Comparison of ENCODE assay signal across 28 cellular contexts in the genomic region with DNA sequence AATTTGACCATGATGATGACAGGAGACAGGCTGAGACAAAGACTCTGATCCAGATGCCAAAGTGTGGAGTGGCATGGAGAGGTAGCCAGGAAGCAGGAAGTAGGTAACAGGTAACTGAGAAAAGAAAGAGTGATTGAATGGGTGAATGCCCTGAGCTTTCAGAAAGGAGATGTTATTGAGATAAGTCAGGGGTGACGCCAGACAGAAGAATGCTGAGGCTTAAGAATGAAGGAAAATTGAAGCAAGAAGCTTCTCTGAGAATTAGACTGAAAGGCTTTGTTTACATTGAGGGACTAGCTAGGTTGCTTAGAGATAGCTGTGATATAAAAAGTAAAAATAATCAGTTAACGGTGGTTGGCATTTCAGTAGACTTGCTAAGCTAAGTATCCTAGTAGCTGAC.
DNase-seq lines count a peak whose midpoint lies in the region; ATAC-seq and TF ChIP-seq lines count a peak whose summit lies in the region.
"Had no signal": no experiment of that assay in that cellular context is flagged by ENCODE, and none has a peak within 500 bp of the region (broad histone marks: within the 10 kb centered on the region; RNA-seq: fewer than 3 reads in every experiment).

No MANE protein-coding gene starts in this region.

- intact Hi-C loops in IMR-90 (cut with micrococcal nuclease), result no loop called here
- intact Hi-C loops in uterus (cut with DNase I; ENCODE audit: low total_unique reads), result no loop called here

- H3K9me3 ChIP-seq in IMR-90 (ENCODE audit: control insufficient read depth, insufficient read depth, low read length), result no peaks in the 10 kb centered on the region
- no peaks in the 10 kb centered on the region for H3K9me3 ChIP-seq in smooth muscle cell (replicated peaks; ENCODE audit: low read depth)
- H3K9me3 ChIP-seq in uterus, result no peaks in the 10 kb centered on the region
- no peaks in the 10 kb centered on the region for H3K9me3 ChIP-seq in MM.1S (replicated peaks; ENCODE audit: insufficient read depth, low read length)

- H3K23ac ChIP-seq in IMR-90 (ENCODE audit: low read depth, low read length), result no peak overlapping the region

- no peak overlapping the region for H3K4ac ChIP-seq in IMR-90 (ENCODE audit: low read depth, low read length)

- in situ Hi-C loops in IMR-90 (cut with MboI; ENCODE audit: low sequenced_read_pairs), result no loop called here

- H2BK120ac ChIP-seq in IMR-90 (ENCODE audit: low read depth, low read length), result no peak overlapping the region

- H3K56ac ChIP-seq in IMR-90 (ENCODE audit: extremely low read depth, insufficient read depth, low read length), result no peak overlapping the region

- H2BK20ac ChIP-seq in IMR-90 (ENCODE audit: low read depth, low read length), result no peak overlapping the region

- H4K8ac ChIP-seq in IMR-90 (ENCODE audit: low read depth in 2 of 2, low read length in 2 of 2), result no peak overlapping the region

- H3K79me2 ChIP-seq in smooth muscle cell (ENCODE audit: low read depth), result no peaks in the 10 kb centered on the region
- H3K79me2 ChIP-seq in MM.1S (ENCODE audit: low read length), result no peaks in the 10 kb centered on the region

- H3K36me3 ChIP-seq in IMR-90 (ENCODE audit: control insufficient read depth, insufficient read depth, low read length), result no peaks in the 10 kb centered on the region
- no peaks in the 10 kb centered on the region for H3K36me3 ChIP-seq in smooth muscle cell (ENCODE audit: low read depth)
- no peaks in the 10 kb centered on the region for H3K36me3 ChIP-seq in uterus
- H3K36me3 ChIP-seq in MM.1S (replicated peaks; ENCODE audit: insufficient read depth, low read length), result no peaks in the 10 kb centered on the region
- H3K36me3 ChIP-seq: esophagus muscularis mucosa, tibial nerve had no signal

- H3K4me2 ChIP-seq in IMR-90 (ENCODE audit: low read depth, low read length), result no peak overlapping the region; the same call in 1 of the 2 replicates
- H3K4me2 ChIP-seq in smooth muscle cell, result no peak overlapping the region
- no peak overlapping the region for H3K4me2 ChIP-seq in MM.1S (ENCODE audit: low read depth, low read length)

- no peak overlapping the region for H2AK9ac ChIP-seq in IMR-90 (replicated peaks; ENCODE audit: low read depth, low read length, poor library complexity)

- no peaks in the 10 kb centered on the region for H3K9me1 ChIP-seq in IMR-90 (ENCODE audit: insufficient read depth, low read length)

- H2AK5ac ChIP-seq in IMR-90 (ENCODE audit: low read depth, low read length), result no peak overlapping the region

- no peak for TF ChIP-seq POLR2A in IMR-90 (IDR thresholded peaks at IDR 0.05; ENCODE audit: low read depth, low read length)
- TF ChIP-seq POLR2A in uterus (IDR thresholded peaks at IDR 0.05), result no peak

- H3K4me3 ChIP-seq in IMR-90 (ENCODE audit: insufficient read depth, low read depth, low read length) (no peak overlapping the region), epithelial cell of esophagus (ENCODE audit: low read length) (no peak overlapping the region), smooth muscle cell (no peak overlapping the region), uterus (no peak overlapping the region), MM.1S (ENCODE audit: low read length) (no peak overlapping the region)
- H3K4me3 ChIP-seq: coronary artery, esophagus muscularis mucosa, K562, tibial nerve had no signal

- BruUV-seq in IMR-90 (replicated peaks; lab: Mats Ljungman, UMichigan), result no TSS peak

- TF ChIP-seq RAD21 in IMR-90 (IDR thresholded peaks at IDR 0.05; ENCODE audit: low read length), result no peak

- TF ChIP-seq CTCF in IMR-90 (conservative IDR thresholded peaks at IDR 0.05; ENCODE audit: low read depth, low read length), result no peak
- TF ChIP-seq CTCF in epithelial cell of esophagus (IDR thresholded peaks at IDR 0.05; ENCODE audit: insufficient read depth, low read depth, low read length, missing control alignments), result no peak
- no peak for TF ChIP-seq CTCF in smooth muscle cell (IDR thresholded peaks at IDR 0.05; ENCODE audit: borderline replicate concordance, insufficient read depth, poor library complexity, severe bottlenecking)
- no peak for TF ChIP-seq CTCF in uterus (IDR thresholded peaks at IDR 0.05)
- no peak for TF ChIP-seq CTCF in MM.1S (IDR thresholded peaks at IDR 0.05; ENCODE audit: low read length)

- H2BK5ac ChIP-seq in IMR-90 (ENCODE audit: low read depth, low read length, poor library complexity, severe bottlenecking), result no peak overlapping the region

- H3K27me3 ChIP-seq in IMR-90 (ENCODE audit: control insufficient read depth, insufficient read depth, low read length) (peaks cover 2% of the 10 kb centered on the region; the same call in 1 of the 2 replicates), smooth muscle cell (ENCODE audit: low read depth) (no peaks in the 10 kb centered on the region), uterus (no peaks in the 10 kb centered on the region), MM.1S (replicated peaks; ENCODE audit: insufficient read depth, low read length) (no peaks in the 10 kb centered on the region)
- H3K27me3 ChIP-seq: esophagus muscularis mucosa, tibial nerve had no signal

- no peak overlapping the region for H3K9ac ChIP-seq in IMR-90 (ENCODE audit: low read depth, low read length)
- no peak overlapping the region for H3K9ac ChIP-seq in smooth muscle cell (ENCODE audit: low read depth)
- no peak overlapping the region for H3K9ac ChIP-seq in MM.1S (ENCODE audit: low read length)

- WGBS in IMR-90 (ENCODE audit: extremely low coverage in 2 of 2, insufficient read length in 1 of 2), 2 experiments, result 29% methylated on average over 2 of the region's 2 CpGs; no CpG with 5 or more reads in 1 of the 2 experiments
- 38% methylated on average over 2 of the region's 2 CpGs for WGBS in smooth muscle cell (ENCODE audit: low lambda C conversion rate)

- no peaks in the 10 kb centered on the region for H4K20me1 ChIP-seq in IMR-90 (ENCODE audit: insufficient read depth, low read length)
- no peaks in the 10 kb centered on the region for H4K20me1 ChIP-seq in smooth muscle cell (ENCODE audit: low read depth)
- H4K20me1 ChIP-seq in MM.1S (ENCODE audit: insufficient read depth, low read length), result no peaks in the 10 kb centered on the region

- dilution Hi-C loops in IMR-90 (cut with HindIII; ENCODE audit: low sequenced_read_pairs, unreplicated experiment), result no loop called here

- H3K18ac ChIP-seq in IMR-90 (ENCODE audit: low read depth, low read length), result no peak overlapping the region

- H4K5ac ChIP-seq in IMR-90 (ENCODE audit: low read depth, low read length), result no peak overlapping the region

- H3F3A ChIP-seq in smooth muscle cell (ENCODE audit: low read depth) (no peaks in the 10 kb centered on the region), MM.1S (ENCODE audit: insufficient read depth, low read length) (no peaks in the 10 kb centered on the region)

- H3K4me1 ChIP-seq in IMR-90 (ENCODE audit: control insufficient read depth, insufficient read depth, low read length) (no peaks in the 10 kb centered on the region), smooth muscle cell (ENCODE audit: low read depth) (no peaks in the 10 kb centered on the region), uterus (no peaks in the 10 kb centered on the region), MM.1S (ENCODE audit: low read length) (no peaks in the 10 kb centered on the region)
- H3K4me1 ChIP-seq: esophagus muscularis mucosa, tibial nerve had no signal

- POLR2A ChIA-PET in IMR-90 (lab: Charles Lee; ENCODE audit: unreplicated experiment), result no interaction called here

- no peaks in the 10 kb centered on the region for H3K79me1 ChIP-seq in IMR-90 (ENCODE audit: low read depth in 1 of 2, low read length in 2 of 2)

- ATAC-seq in IMR-90 (ENCODE audit: low read depth), result peak; percentile 35
- ATAC-seq: effector memory CD8-positive, alpha-beta T cell; K562; left ventricle myocardium superior had no signal

- no peak overlapping the region for H4K91ac ChIP-seq in IMR-90 (ENCODE audit: insufficient read depth, low read depth, low read length)

- H2BK15ac ChIP-seq in IMR-90 (ENCODE audit: low read depth, low read length), result no peak overlapping the region

- no peak overlapping the region for H3K14ac ChIP-seq in IMR-90 (replicated peaks; ENCODE audit: low read depth, low read length)

- no peak overlapping the region for H2AFZ ChIP-seq in IMR-90 (replicated peaks; ENCODE audit: low read length, poor library complexity)
- no peak overlapping the region for H2AFZ ChIP-seq in smooth muscle cell (ENCODE audit: low read depth)
- no peak overlapping the region for H2AFZ ChIP-seq in MM.1S (ENCODE audit: low read length)

- no peak overlapping the region for H3K27ac ChIP-seq in IMR-90 (ENCODE audit: insufficient read depth, low read length)
- peak overlapping the region; percentile 59 for H3K27ac ChIP-seq in smooth muscle cell (ENCODE audit: low read depth)
- no peak overlapping the region for H3K27ac ChIP-seq in uterus
- no peak overlapping the region for H3K27ac ChIP-seq in MM.1S (ENCODE audit: low read length)
- H3K27ac ChIP-seq: coronary artery, esophagus muscularis mucosa, tibial nerve had no signal

- no peaks in the 10 kb centered on the region for H3K9me2 ChIP-seq in MM.1S (replicated peaks; ENCODE audit: insufficient read depth, low read length)

- CTCF ChIA-PET in IMR-90 (lab: Yijun Ruan, JAX), result no interaction called here

- DNase-seq in EL (peak; percentile 57), IMR-90 (peak; percentile 52), epithelial cell of esophagus (ENCODE audit: low read depth) (peak; percentile 43), smooth muscle cell (lab: John Stamatoyannopoulos, UW; ENCODE audit: unreplicated experiment) (no peak), uterus (no peak), NCI-H526 (lab: John Stamatoyannopoulos, UW) (no peak), MM.1S (no peak)
- DNase-seq: activated CD4-positive, alpha-beta T cell treated with anti-CD3 and anti-CD28 coated beads, Interleukin-2, amount 50 U/mL, for 4 hours; activated CD4-positive, CD25-positive, alpha-beta regulatory T cell; anterior cingulate cortex; CD4-positive, alpha-beta T cell; effector memory CD8-positive, alpha-beta T cell; H7; hippocampal formation; left ventricle myocardium superior; naive B cell; NCI-H1105 treated with DMSO at 0.1 percent for 48 hours; NCI-H2029 treated with DMSO at 0.1 percent for 48 hours; NCI-H2227 treated with DMSO at 0.1 percent for 48 hours; NCI-H748 treated with DMSO at 0.1 percent for 48 hours; nucleus accumbens; small intestine; stimulated activated CD4-positive, alpha-beta T cell treated with anti-CD3 and anti-CD28 coated beads, Interleukin-2, amount 100 ng/mL, for 24 hours; T-helper 1 cell had no signal

TF ChIP-seq in IMR-90, 13 proteins besides CTCF, POLR2A, EP300 and RAD21 (continues in another document):
- TF ChIP-seq FOS (IDR thresholded peaks at IDR 0.05; ENCODE audit: low read depth, low read length) (no peak), MXI1 (IDR thresholded peaks at IDR 0.05; ENCODE audit: borderline replicate concordance, low read depth, low read length) (no peak), NFE2L2 (IDR thresholded peaks at IDR 0.05; ENCODE audit: low read depth, low read length) (no peak), RCOR1 (IDR thresholded peaks at IDR 0.05; ENCODE audit: insufficient replicate concordance, low read length) (no peak)

Comparison
In these comparisons a context has a peak if more than half of its experiments do, and no peak if none do; other contexts are left out.
1. DNase-seq: peak in EL (single experiment), IMR-90 (single experiment) and epithelial cell of esophagus (single experiment); none in smooth muscle cell (single experiment), uterus (0 of 2), NCI-H526 (0 of 2) and MM.1S (single experiment).